In the genomic region with DNA sequence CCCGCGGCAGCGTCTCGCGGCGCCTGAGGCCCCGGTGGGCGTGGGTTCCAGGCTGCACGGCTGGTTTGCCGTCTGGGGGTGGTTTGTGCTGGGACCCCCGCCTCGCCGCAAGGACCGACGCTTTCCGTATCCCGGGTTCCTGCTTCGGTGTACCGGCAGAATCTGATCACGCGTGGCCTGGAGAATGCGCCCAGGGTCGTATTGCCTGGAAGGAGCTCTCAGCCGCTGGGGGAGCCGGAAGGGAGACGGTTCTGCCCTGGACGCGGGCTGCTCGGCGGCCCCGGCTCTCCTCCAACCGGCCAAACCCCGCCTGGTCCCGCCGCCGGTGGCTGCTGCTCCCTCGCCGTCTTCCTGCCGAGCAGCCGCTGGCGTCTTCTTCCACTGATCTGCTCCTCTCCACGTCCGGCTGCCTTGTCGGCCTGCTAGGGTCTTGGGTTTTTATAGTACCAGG, we compare ENCODE assay signal across 8 cellular contexts. TPM values are rescaled to one million over a fixed set of nuclear protein-coding genes. Genes with fewer than 3 reads are reported as not detected.
A peak's percentile ranks its signal among the peaks of the same experiment; 100 is the strongest.
DNase-seq lines count a peak whose midpoint lies in the region; ATAC-seq, FAIRE-seq and TF ChIP-seq lines count a peak whose summit lies in the region.

No MANE protein-coding gene starts in this region.

- H3K36me3 Mint-ChIP-seq in activated CD8-positive, alpha-beta T cell treated with anti-CD3 and anti-CD28 coated beads, Interleukin-2, amount 10 ng/mL, durations not matched to agents 7 days and 5 days (ENCODE audit: low read depth) = no peaks in the 10 kb centered on the region

- H3K4me3 ChIP-seq in right cardiac atrium (ENCODE audit: low read length) (peak overlapping the region; percentile 29), small intestine (ENCODE audit: low read depth in 1 of 2, low read length in 2 of 2) (peak overlapping the region; percentile 20 to 59)

- POLR2A ChIA-PET in activated CD8-positive, alpha-beta T cell treated with anti-CD3 and anti-CD28 coated beads, Interleukin-2, amount 10 ng/mL, durations not matched to agents 7 days and 5 days (lab: Charles Lee) = no interaction called here

- H3K27ac ChIP-seq in right cardiac atrium (ENCODE audit: low read length) (no peak overlapping the region), small intestine (ENCODE audit: low read depth in 1 of 2, low read length in 1 of 2) (peak overlapping the region; percentile 49 to 90)

- H3K27me3 Mint-ChIP-seq in activated CD8-positive, alpha-beta T cell treated with anti-CD3 and anti-CD28 coated beads, Interleukin-2, amount 10 ng/mL, durations not matched to agents 7 days and 5 days (ENCODE audit: low read depth) = peaks cover 21% of the 10 kb centered on the region

- TF ChIP-seq CTCF in GM13976 (IDR thresholded peaks at IDR 0.05; ENCODE audit: borderline replicate concordance, control extremely low read depth, extremely low read depth, insufficient read depth, missing control alignments) = no peak

- 3% methylated on average over 44 of the region's 44 CpGs for WGBS in right cardiac atrium
- WGBS in small intestine, 3 donors = 1 to 3% (median 3%) methylated on average over 39 to 44 of the region's 44 CpGs

- peak; percentile 45 for ATAC-seq in activated CD8-positive, alpha-beta T cell treated with anti-CD3 and anti-CD28 coated beads, Interleukin-2, amount 10 ng/mL, durations not matched to agents 7 days and 5 days
- peak; percentile 9 to 51 for ATAC-seq in right cardiac atrium

- H3K4me1 Mint-ChIP-seq in activated CD8-positive, alpha-beta T cell treated with anti-CD3 and anti-CD28 coated beads, Interleukin-2, amount 10 ng/mL, durations not matched to agents 7 days and 5 days (ENCODE audit: low read depth) = peaks cover 23% of the 10 kb centered on the region

- FAIRE-seq in small intestine (lab: Jason Lieb, UNC) = no peak

- no peaks in the 10 kb centered on the region for H3K36me3 ChIP-seq in small intestine (ENCODE audit: control insufficient read depth in 2 of 2, insufficient read depth in 2 of 2, low read length in 2 of 2)

- DNase-seq in GM13976 (ENCODE audit: low spot score) (peak; percentile 34), right cardiac atrium (peak in 1 of 3 donors; percentile 53), small intestine (peak; percentile 29), NCI-H510A (lab: John Stamatoyannopoulos, UW) (no peak), NCI-H2227 treated with DMSO at 0.1 percent for 48 hours (lab: John Stamatoyannopoulos, UW) (no peak), C1 segment of cervical spinal cord (lab: John Stamatoyannopoulos, UW) (no peak), NCI-H446 treated with DMSO at 0.1 percent for 48 hours (lab: John Stamatoyannopoulos, UW) (no peak)
- peak; percentile 33 for DNase-seq in activated CD8-positive, alpha-beta T cell treated with anti-CD3 and anti-CD28 coated beads, Interleukin-2, amount 10 ng/mL, durations not matched to agents 7 days and 5 days

- H3K9me3 ChIP-seq in right cardiac atrium (ENCODE audit: control insufficient read depth, low read length) (no peaks in the 10 kb centered on the region), small intestine (ENCODE audit: control insufficient read depth, low read depth) (no peaks in the 10 kb centered on the region)

- H3K4me1 ChIP-seq in right cardiac atrium (ENCODE audit: control insufficient read depth, insufficient read depth, low read length) = no peaks in the 10 kb centered on the region
- H3K4me1 ChIP-seq in small intestine (ENCODE audit: control insufficient read depth in 2 of 2, insufficient read depth in 1 of 2, low read depth in 1 of 2, low read length in 1 of 2) = peaks cover 0 to 1% of the 10 kb centered on the region in 2 donors

- H3K27me3 ChIP-seq in right cardiac atrium (ENCODE audit: control insufficient read depth, insufficient read depth) (no peaks in the 10 kb centered on the region), small intestine (ENCODE audit: control insufficient read depth in 2 of 2, insufficient read depth in 2 of 2, low read length in 2 of 2) (no peaks in the 10 kb centered on the region)

- no peak overlapping the region for H3K27ac Mint-ChIP-seq in activated CD8-positive, alpha-beta T cell treated with anti-CD3 and anti-CD28 coated beads, Interleukin-2, amount 10 ng/mL, durations not matched to agents 7 days and 5 days

- peak overlapping the region; percentile 58 for H3K4me3 Mint-ChIP-seq in activated CD8-positive, alpha-beta T cell treated with anti-CD3 and anti-CD28 coated beads, Interleukin-2, amount 10 ng/mL, durations not matched to agents 7 days and 5 days

- intact Hi-C loops in right cardiac atrium (cut with DNase I) = no loop called here

- in situ Hi-C loops in GM13976 (cut with MboI; ENCODE audit: low sequenced_read_pairs, unreplicated experiment) = no loop called here

- H3K9me3 Mint-ChIP-seq in activated CD8-positive, alpha-beta T cell treated with anti-CD3 and anti-CD28 coated beads, Interleukin-2, amount 10 ng/mL, durations not matched to agents 7 days and 5 days (ENCODE audit: insufficient read depth) = no peaks in the 10 kb centered on the region

- CTCF ChIA-PET in activated CD8-positive, alpha-beta T cell treated with anti-CD3 and anti-CD28 coated beads, Interleukin-2, amount 10 ng/mL, durations not matched to agents 7 days and 5 days (lab: Charles Lee) = no interaction called here

RNA-seq across cellular contexts. Expression of a gene that starts 39.8 kb away (rescaled TPM):
- total RNA-seq in activated CD8-positive, alpha-beta T cell treated with anti-CD3 and anti-CD28 coated beads, Interleukin-2, amount 10 ng/mL, durations not matched to agents 7 days and 5 days = 1 to 10 TPM; 4.9 to 7.4 TPM
- 1 to 10 TPM; 6.6 to 9.0 (median 8.0) TPM for total RNA-seq in right cardiac atrium
- 1.6 TPM for polyA plus RNA-seq in right cardiac atrium
- 1 to 10 TPM in 2 of 3 donors, under 1 TPM in 1; 0.89 to 1.2 (median 1.1) TPM for polyA plus RNA-seq in small intestine

RNA-seq across cellular contexts. Expression of a gene that starts 57.0 kb away (rescaled TPM):
- not detected for total RNA-seq in activated CD8-positive, alpha-beta T cell treated with anti-CD3 and anti-CD28 coated beads, Interleukin-2, amount 10 ng/mL, durations not matched to agents 7 days and 5 days
- total RNA-seq in right cardiac atrium = under 1 TPM in 2 of 4 donors, not detected in 2; 0.12 to 0.69 TPM
- polyA plus RNA-seq in right cardiac atrium = 0.05 TPM
- polyA plus RNA-seq in small intestine = 1 to 10 TPM in 2 of 3 donors, under 1 TPM in 1; 0.67 to 2.4 (median 1.2) TPM

Comparison
In these comparisons a context has a peak if more than half of its experiments do, and no peak if none do; other contexts are left out.
1. DNase-seq: peak in GM13976 (single experiment), activated CD8-positive, alpha-beta T cell treated with anti-CD3 and anti-CD28 coated beads, Interleukin-2, amount 10 ng/mL, durations not matched to agents 7 days and 5 days (single experiment) and small intestine (single experiment); none in NCI-H510A (single experiment), NCI-H2227 treated with DMSO at 0.1 percent for 48 hours (single experiment), C1 segment of cervical spinal cord (0 of 14) and NCI-H446 treated with DMSO at 0.1 percent for 48 hours (single experiment).